ENCODE assay signal across 8 cellular contexts in the genomic region with DNA sequence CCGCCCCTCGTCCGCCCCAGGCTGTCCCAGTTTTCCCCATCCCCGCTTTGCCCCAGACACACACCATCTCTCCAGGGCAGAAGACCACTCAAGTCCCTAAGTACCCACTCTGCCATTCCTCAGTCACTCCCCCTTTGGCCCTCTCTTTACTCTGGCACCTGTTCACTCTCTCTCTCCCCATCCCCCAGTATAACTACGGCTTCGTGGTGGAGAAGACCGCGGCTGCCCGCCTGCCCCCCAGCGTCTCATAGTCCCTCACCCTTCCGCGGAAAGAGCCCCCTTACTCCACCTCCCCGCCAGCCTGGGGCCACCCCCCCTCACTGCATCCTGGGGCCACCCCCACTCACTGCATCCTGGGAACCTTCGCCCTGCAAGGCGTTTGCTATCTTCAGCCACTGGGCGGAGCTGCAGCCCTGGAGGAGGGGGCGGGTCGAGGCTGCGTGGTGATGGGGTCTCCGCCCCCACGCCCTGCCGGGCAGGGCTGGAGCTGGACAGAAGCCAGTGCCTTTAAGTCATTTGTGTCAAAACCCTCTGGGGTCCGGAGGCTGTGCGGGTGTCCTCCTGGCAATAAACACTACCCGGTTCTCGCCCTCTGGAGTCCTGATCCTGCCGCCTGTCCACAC. TPM values are rescaled to one million over a fixed set of nuclear protein-coding genes. Genes with fewer than 3 reads are reported as not detected.
A peak's percentile ranks its signal among the peaks of the same experiment; 100 is the strongest.
DNase-seq lines count a peak whose midpoint lies in the region; ATAC-seq and TF ChIP-seq lines count a peak whose summit lies in the region.

No MANE protein-coding gene starts in this region.

- DNase-seq in NCI-H524 (lab: John Stamatoyannopoulos, UW) (peak; percentile 38 to 73), NCI-H524 treated with DMSO at 0.1 percent for 48 hours (lab: John Stamatoyannopoulos, UW) (no peak), NCI-H1105 (lab: John Stamatoyannopoulos, UW) (peak; percentile 50), adrenal gland (peak; percentile 58 to 70 (median 69)), iris pigment epithelial cell (ENCODE audit: low read depth) (peak; percentile 41), body of pancreas (no peak)

- H3K27me3 ChIP-seq in adrenal gland (no peaks in the 10 kb centered on the region), body of pancreas (no peaks in the 10 kb centered on the region)

- WGBS in adrenal gland, 4 donors: 21 to 52% (median 24%) methylated on average over 7 to 27 of the region's 27 CpGs
- WGBS in body of pancreas, 2 donors: 36 to 52% methylated on average over 18 to 27 of the region's 27 CpGs

- H3K4me1 ChIP-seq in adrenal gland (replicated peaks in 1 of 2): peaks cover 11% of the 10 kb centered on the region in 2 donors
- H3K4me1 ChIP-seq in body of pancreas: peaks cover 9% of the 10 kb centered on the region

- H3K9me3 ChIP-seq in adrenal gland (replicated peaks in 1 of 3) (no peaks in the 10 kb centered on the region), body of pancreas (no peaks in the 10 kb centered on the region)

- TF ChIP-seq CTCF in adrenal gland (IDR thresholded peaks at IDR 0.05): peak; percentile 35 to 66 (median 52)
- peak in 2 of 7 experiments; percentile 10 to 13 for TF ChIP-seq CTCF in body of pancreas (IDR thresholded peaks at IDR 0.05)

- H3K27ac ChIP-seq in adrenal gland (no peak overlapping the region), body of pancreas (no peak overlapping the region)

- no peaks in the 10 kb centered on the region for H3K36me3 ChIP-seq in adrenal gland (replicated peaks in 1 of 2)
- H3K36me3 ChIP-seq in body of pancreas (replicated peaks in 1 of 2; ENCODE audit: insufficient read depth in 1 of 2, low read depth in 2 of 2): no peaks in the 10 kb centered on the region

- H3K4me3 ChIP-seq in adrenal gland (no peak overlapping the region), body of pancreas (no peak overlapping the region)

- TF ChIP-seq POLR2A in adrenal gland (IDR thresholded peaks at IDR 0.05): no peak
- TF ChIP-seq POLR2A in body of pancreas (IDR thresholded peaks at IDR 0.05): no peak

- intact Hi-C loops in adrenal gland (cut with DNase I): no loop called here
- intact Hi-C loops in body of pancreas (cut with DNase I): no loop called here

- ATAC-seq in body of pancreas (no peak), HG02973 (IDR thresholded peaks at IDR 0.05; ENCODE audit: unreplicated experiment) (no peak), GM21825 (IDR thresholded peaks at IDR 0.05; ENCODE audit: unreplicated experiment) (no peak)

RNA-seq across cellular contexts. Expression of gene MVB12A, which starts 5.0 kb away (rescaled TPM):
- total RNA-seq in adrenal gland (100 to 1,000 TPM in 5 of 8 donors, 10 to 100 TPM in 3; 53.3 to 162 (median 105) TPM), body of pancreas (10 to 100 TPM; 33.3 to 34.8 TPM)
- polyA plus RNA-seq in adrenal gland: 100 to 1,000 TPM in 2 of 3 donors, 10 to 100 TPM in 1; 17.4 to 142 (median 132) TPM

RNA-seq across cellular contexts. Expression of gene BST2, which starts 19.4 kb away (rescaled TPM):
- 100 to 1,000 TPM; 395 to 940 (median 736) TPM for total RNA-seq in adrenal gland
- 100 to 1,000 TPM; 159 to 304 (median 271) TPM for polyA plus RNA-seq in adrenal gland
- total RNA-seq in body of pancreas: 10 to 100 TPM; 34.3 to 43.6 TPM

RNA-seq across cellular contexts. Expression of gene TMEM221, which starts 23.6 kb away (rescaled TPM):
- total RNA-seq in adrenal gland: 1 to 10 TPM in 7 of 8 donors, under 1 TPM in 1; 0.26 to 8.7 (median 5.7) TPM
- 1 to 10 TPM in 2 of 3 donors, under 1 TPM in 1; 0.77 to 2.8 (median 1.9) TPM for polyA plus RNA-seq in adrenal gland
- total RNA-seq in body of pancreas: under 1 TPM in 1 of 2 donors, not detected in 1; 0.52 TPM

RNA-seq across cellular contexts. Expression of gene CCDC194, which starts 30.9 kb away (rescaled TPM):
- total RNA-seq in adrenal gland: 1 to 10 TPM in 5 of 8 donors, under 1 TPM in 1, not detected in 2; 0.49 to 5.6 (median 2.8) TPM
- polyA plus RNA-seq in adrenal gland: 1 to 10 TPM; 1.1 to 3.0 (median 1.3) TPM
- not detected for total RNA-seq in body of pancreas

RNA-seq across cellular contexts. Expression of gene NXNL1, which starts 35.9 kb away (rescaled TPM):
- total RNA-seq in adrenal gland: 1 to 10 TPM in 2 of 8 donors, under 1 TPM in 3, not detected in 3; 0.41 to 2.7 (median 0.92) TPM
- polyA plus RNA-seq in adrenal gland: 1 to 10 TPM in 2 of 3 donors, not detected in 1; 2.6 to 4.8 TPM
- not detected for total RNA-seq in body of pancreas

Comparison
In these comparisons a context has a peak if more than half of its experiments do, and no peak if none do; other contexts are left out.
1. DNase-seq: peak in NCI-H524 (2 of 2), NCI-H1105 (single experiment), adrenal gland (7 of 7) and iris pigment epithelial cell (single experiment); none in NCI-H524 treated with DMSO at 0.1 percent for 48 hours (single experiment) and body of pancreas (0 of 4).
2. RNA of gene BST2, which starts 19.4 kb away (total RNA-seq): 395 to 940 TPM in adrenal gland; 34.3 to 43.6 TPM in body of pancreas; every median in the first group is over 4 times any median in the second.